In the genomic region with DNA sequence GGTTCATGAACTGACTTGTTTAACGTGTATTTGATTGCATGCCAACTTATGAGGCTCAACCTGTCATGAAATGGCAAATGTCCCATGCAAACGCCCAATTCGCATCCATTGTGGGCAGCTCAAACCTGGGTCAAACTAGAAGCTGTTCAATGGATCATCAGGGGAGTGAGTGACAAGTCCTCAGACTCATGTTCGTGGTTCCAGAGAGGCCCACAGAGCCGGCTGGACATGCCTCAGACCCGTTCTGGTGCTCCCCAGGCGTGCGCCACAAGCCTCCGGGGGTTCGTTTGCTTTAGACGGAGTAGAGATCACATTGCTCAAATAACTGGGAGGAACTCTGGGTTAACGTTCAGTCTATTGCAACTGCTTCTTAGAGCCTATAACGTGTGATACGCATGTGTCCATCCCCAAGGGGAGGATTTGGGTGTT, we compare ENCODE assay signal across 16 cellular contexts. TPM values are rescaled to one million over a fixed set of nuclear protein-coding genes. Genes with fewer than 3 reads are reported as not detected.
"Had no signal": no experiment of that assay in that cellular context is flagged by ENCODE, and none has a peak within 500 bp of the region (broad histone marks: within the 10 kb centered on the region; RNA-seq: fewer than 3 reads in every experiment).

No MANE protein-coding gene starts in this region.

- H3K27me3 ChIP-seq: right atrium auricular region had no signal

- H3K36me3 Mint-ChIP-seq: activated naive CD8-positive, alpha-beta T cell treated with anti-CD3 and anti-CD28 coated beads, Interleukin-2, amount 10 ng/mL, durations not matched to agents 7 days and 5 days; naive thymus-derived CD4-positive, alpha-beta T cell; stimulated activated memory B cell treated with anti-CD40 and anti-IgM and Interleukin-4, amounts not matched to agents 10 μg/mL and 1 μg/mL and 100 μg/mL, for 72 hours had no signal

- H3K4me2 ChIP-seq: smooth muscle cell had no signal

- H3K4me1 ChIP-seq: gastroesophageal sphincter, right atrium auricular region had no signal

- H3K27ac Mint-ChIP-seq: activated CD4-positive, alpha-beta T cell treated with anti-CD3 and anti-CD28 coated beads for 36 hours; activated CD8-positive, alpha-beta T cell treated with anti-CD3 and anti-CD28 coated beads, Interleukin-2, amount 10 ng/mL, durations not matched to agents 7 days and 5 days; activated naive CD8-positive, alpha-beta T cell treated with anti-CD3 and anti-CD28 coated beads, Interleukin-2, amount 10 ng/mL, durations not matched to agents 7 days and 5 days; naive thymus-derived CD4-positive, alpha-beta T cell; stimulated activated memory B cell treated with anti-CD40 and anti-IgM and Interleukin-4, amounts not matched to agents 10 μg/mL and 1 μg/mL and 100 μg/mL, for 72 hours had no signal

- H3K36me3 ChIP-seq: gastroesophageal sphincter, right atrium auricular region, tibial nerve, WERI-Rb-1 had no signal

- ATAC-seq: activated CD4-positive, alpha-beta T cell treated with anti-CD3 and anti-CD28 coated beads for 36 hours; activated CD8-positive, alpha-beta T cell treated with anti-CD3 and anti-CD28 coated beads, Interleukin-2, amount 10 ng/mL, durations not matched to agents 7 days and 5 days; gastroesophageal sphincter; naive thymus-derived CD4-positive, alpha-beta T cell; stimulated activated memory B cell treated with anti-CD40 and anti-IgM and Interleukin-4, amounts not matched to agents 10 μg/mL and 1 μg/mL and 100 μg/mL, for 72 hours had no signal

- FAIRE-seq: endometrium had no signal

- DNase-seq: activated CD4-positive, alpha-beta T cell treated with anti-CD3 and anti-CD28 coated beads for 36 hours; activated CD8-positive, alpha-beta memory T cell treated with anti-CD3 and anti-CD28 coated beads, Interleukin-2, amount 50 U/mL, for 48 hours; activated CD8-positive, alpha-beta T cell treated with anti-CD3 and anti-CD28 coated beads, Interleukin-2, amount 10 ng/mL, durations not matched to agents 7 days and 5 days; activated naive CD8-positive, alpha-beta T cell treated with anti-CD3 and anti-CD28 coated beads, Interleukin-2, amount 10 ng/mL, durations not matched to agents 7 days and 5 days; anterior cingulate cortex; dorsolateral prefrontal cortex; naive thymus-derived CD4-positive, alpha-beta T cell; stimulated activated CD4-positive, alpha-beta T cell treated with anti-CD3 and anti-CD28 coated beads, Interleukin-1b, Interleukin-23, amount 100 ng/mL, for 48 hours; WERI-Rb-1 had no signal

- H3K4me1 Mint-ChIP-seq: activated CD4-positive, alpha-beta T cell treated with anti-CD3 and anti-CD28 coated beads for 36 hours had no signal

- H3K4me3 ChIP-seq: dorsolateral prefrontal cortex, gastroesophageal sphincter, right atrium auricular region, smooth muscle cell, tibial nerve had no signal

- H3K4me3 Mint-ChIP-seq: activated CD4-positive, alpha-beta T cell treated with anti-CD3 and anti-CD28 coated beads for 36 hours; activated CD8-positive, alpha-beta T cell treated with anti-CD3 and anti-CD28 coated beads, Interleukin-2, amount 10 ng/mL, durations not matched to agents 7 days and 5 days; activated naive CD8-positive, alpha-beta T cell treated with anti-CD3 and anti-CD28 coated beads, Interleukin-2, amount 10 ng/mL, durations not matched to agents 7 days and 5 days; naive thymus-derived CD4-positive, alpha-beta T cell; stimulated activated memory B cell treated with anti-CD40 and anti-IgM and Interleukin-4, amounts not matched to agents 10 μg/mL and 1 μg/mL and 100 μg/mL, for 72 hours had no signal

- H3K27ac ChIP-seq: dorsolateral prefrontal cortex, gastroesophageal sphincter, right atrium auricular region, tibial nerve, WERI-Rb-1 had no signal

- H3K9me3 ChIP-seq: gastroesophageal sphincter, right atrium auricular region, tibial nerve had no signal

RNA-seq across cellular contexts. Expression of a gene that starts 15.0 kb away (rescaled TPM):
- total RNA-seq: activated CD8-positive, alpha-beta T cell treated with anti-CD3 and anti-CD28 coated beads, Interleukin-2, amount 10 ng/mL, durations not matched to agents 7 days and 5 days; activated naive CD8-positive, alpha-beta T cell treated with anti-CD3 and anti-CD28 coated beads, Interleukin-2, amount 10 ng/mL, durations not matched to agents 7 days and 5 days; gastroesophageal sphincter; kidney epithelial cell; smooth muscle cell; tibial nerve had no signal
- polyA plus RNA-seq: naive thymus-derived CD4-positive, alpha-beta T cell; smooth muscle cell had no signal
